Comparison of ENCODE assay signal across 16 cellular contexts in the genomic region with DNA sequence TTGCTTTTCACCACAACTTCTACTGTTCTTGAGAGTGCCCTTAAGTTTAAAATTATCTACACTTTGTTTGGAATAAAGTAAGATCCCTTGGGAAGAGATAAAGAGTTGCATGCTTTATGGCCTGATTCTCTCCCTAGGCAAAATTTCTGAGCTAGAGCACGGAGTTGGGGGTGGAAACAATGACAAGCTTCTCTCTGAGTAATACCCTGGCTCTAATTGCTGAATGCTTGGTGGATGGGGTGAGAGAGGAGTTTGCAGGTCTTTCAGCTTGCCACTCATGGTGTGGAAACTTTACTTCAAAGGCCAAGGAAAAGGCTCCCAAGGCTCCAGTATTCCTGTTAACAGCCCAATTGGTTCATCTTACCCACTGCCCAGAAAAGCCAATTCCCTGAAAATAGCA. TPM values are rescaled to one million over a fixed set of nuclear protein-coding genes. Genes with fewer than 3 reads are reported as not detected.
DNase-seq lines count a peak whose midpoint lies in the region; ATAC-seq and TF ChIP-seq lines count a peak whose summit lies in the region.
"Had no signal": no experiment of that assay in that cellular context is flagged by ENCODE, and none has a peak within 500 bp of the region (broad histone marks: within the 10 kb centered on the region; RNA-seq: fewer than 3 reads in every experiment).

No MANE protein-coding gene starts in this region.

- H3K27ac Mint-ChIP-seq in CD8-positive, alpha-beta T cell = peak overlapping the region; percentile 95
- peak overlapping the region; percentile 86 for H3K27ac Mint-ChIP-seq in activated naive CD8-positive, alpha-beta T cell treated with anti-CD3 and anti-CD28 coated beads for 36 hours

- H3K23ac ChIP-seq in mesenchymal stem cell (ENCODE audit: low read length in 2 of 2) = no peak overlapping the region

- H2BK5ac ChIP-seq in mesenchymal stem cell (ENCODE audit: low read depth, low read length, poor library complexity, severe bottlenecking) = no peak overlapping the region

- peak overlapping the region; percentile 62 for H3K9ac ChIP-seq in mesenchymal stem cell (ENCODE audit: low read length)

- TF ChIP-seq CTCF in CD8-positive, alpha-beta T cell (IDR thresholded peaks at IDR 0.05) = no peak

- 40% methylated on average over 1 of the region's 1 CpG for WGBS in mesenchymal stem cell

- H2BK12ac ChIP-seq in mesenchymal stem cell (ENCODE audit: low read length in 2 of 2) = no peak overlapping the region

- H2BK120ac ChIP-seq in mesenchymal stem cell (ENCODE audit: low read depth, low read length) = no peak overlapping the region

- H3K27me3 ChIP-seq in CD8-positive, alpha-beta T cell (ENCODE audit: insufficient read depth, low read length) = no peaks in the 10 kb centered on the region
- H3K27me3 ChIP-seq in mesenchymal stem cell (ENCODE audit: control insufficient read depth in 1 of 2, insufficient read depth in 1 of 2, low read length in 2 of 2) = no peaks in the 10 kb centered on the region
- H3K27me3 ChIP-seq: suprapubic skin had no signal

- H4K91ac ChIP-seq in mesenchymal stem cell (ENCODE audit: low read length) = no peak overlapping the region

- H3K9me3 Mint-ChIP-seq in CD8-positive, alpha-beta T cell = no peaks in the 10 kb centered on the region
- H3K9me3 Mint-ChIP-seq in activated naive CD8-positive, alpha-beta T cell treated with anti-CD3 and anti-CD28 coated beads for 36 hours = no peaks in the 10 kb centered on the region
- H3K9me3 Mint-ChIP-seq: activated naive CD8-positive, alpha-beta T cell treated with anti-CD3 and anti-CD28 coated beads, Interleukin-2, amount 10 ng/mL, durations not matched to agents 7 days and 5 days had no signal

- H3K27me3 Mint-ChIP-seq in CD8-positive, alpha-beta T cell (ENCODE audit: low read depth) = no peaks in the 10 kb centered on the region
- no peaks in the 10 kb centered on the region for H3K27me3 Mint-ChIP-seq in activated naive CD8-positive, alpha-beta T cell treated with anti-CD3 and anti-CD28 coated beads for 36 hours
- H3K27me3 Mint-ChIP-seq: activated naive CD8-positive, alpha-beta T cell treated with anti-CD3 and anti-CD28 coated beads, Interleukin-2, amount 10 ng/mL, durations not matched to agents 7 days and 5 days had no signal

- no peak overlapping the region for H3K4ac ChIP-seq in mesenchymal stem cell (ENCODE audit: low read depth in 1 of 2, low read length in 2 of 2)

- DNase-seq in CD8-positive, alpha-beta T cell = no peak
- DNase-seq in M059J (ENCODE audit: low read depth) (peak; percentile 40), mesenchymal stem cell (peak; percentile 64), NCI-H82 (lab: John Stamatoyannopoulos, UW) (no peak), posterior cingulate gyrus (no peak)
- DNase-seq in activated naive CD8-positive, alpha-beta T cell treated with anti-CD3 and anti-CD28 coated beads for 36 hours = peak; percentile 15
- DNase-seq: activated naive CD8-positive, alpha-beta T cell treated with anti-CD3 and anti-CD28 coated beads, Interleukin-2, amount 10 ng/mL, durations not matched to agents 7 days and 5 days; H7; NCI-H526 treated with DMSO at 0.1 percent for 48 hours; pancreas; SIG-M5; WERI-Rb-1 had no signal

- no peaks in the 10 kb centered on the region for H3K9me3 ChIP-seq in CD8-positive, alpha-beta T cell (ENCODE audit: low read length)
- no peaks in the 10 kb centered on the region for H3K9me3 ChIP-seq in mesenchymal stem cell (ENCODE audit: control insufficient read depth, low read length)
- H3K9me3 ChIP-seq: pancreas, suprapubic skin had no signal

- POLR2A ChIA-PET in CD8-positive, alpha-beta T cell (lab: Charles Lee) = interaction anchor here (0.7 to 3.4 kb wide), 7 partner anchors 11 to 862 kb away, joined by 4 to 33 read pairs (median 10); no protein-coding TSS in a partner anchor

- H3K14ac ChIP-seq in mesenchymal stem cell (ENCODE audit: low read length in 2 of 2) = no peak overlapping the region

- H4K8ac ChIP-seq in mesenchymal stem cell (ENCODE audit: low read length) = no peak overlapping the region

- no peaks in the 10 kb centered on the region for H3K79me1 ChIP-seq in mesenchymal stem cell (replicated peaks; ENCODE audit: low read length, poor library complexity, severe bottlenecking)

- intact Hi-C loops in CD8-positive, alpha-beta T cell (cut with DNase I, micrococcal nuclease) = no loop called here
- intact Hi-C loops in posterior cingulate gyrus (cut with DNase I) = no loop called here

- no peaks in the 10 kb centered on the region for H3K36me3 Mint-ChIP-seq in CD8-positive, alpha-beta T cell
- H3K36me3 Mint-ChIP-seq in activated naive CD8-positive, alpha-beta T cell treated with anti-CD3 and anti-CD28 coated beads for 36 hours = no peaks in the 10 kb centered on the region

- no peak overlapping the region for H3K4me2 ChIP-seq in mesenchymal stem cell (ENCODE audit: low read length, poor library complexity, severe bottlenecking)

- H3K4me3 ChIP-seq in CD8-positive, alpha-beta T cell (ENCODE audit: low read depth, low read length) = no peak overlapping the region
- no peak overlapping the region for H3K4me3 ChIP-seq in mesenchymal stem cell (ENCODE audit: insufficient read depth in 1 of 2, low read depth in 1 of 2, low read length in 2 of 2)
- H3K4me3 ChIP-seq: GM12878, pancreas, suprapubic skin had no signal

- no peak for ATAC-seq in CD8-positive, alpha-beta T cell
- no peak for ATAC-seq in HG02938 (IDR thresholded peaks at IDR 0.05; ENCODE audit: unreplicated experiment)
- ATAC-seq in GM19395 (IDR thresholded peaks at IDR 0.05; ENCODE audit: unreplicated experiment) = no peak
- ATAC-seq: pancreas had no signal

- no peak overlapping the region for H2BK15ac ChIP-seq in mesenchymal stem cell (ENCODE audit: low read depth, poor library complexity, severe bottlenecking)

- peaks cover 33% of the 10 kb centered on the region for H3K4me1 ChIP-seq in CD8-positive, alpha-beta T cell (ENCODE audit: insufficient read depth, low read length)
- H3K4me1 ChIP-seq in mesenchymal stem cell (ENCODE audit: control insufficient read depth, insufficient read depth, low read depth, low read length) = no peaks in the 10 kb centered on the region
- H3K4me1 ChIP-seq: pancreas had no signal

- no peak overlapping the region for H3K4me3 Mint-ChIP-seq in CD8-positive, alpha-beta T cell
- no peak overlapping the region for H3K4me3 Mint-ChIP-seq in activated naive CD8-positive, alpha-beta T cell treated with anti-CD3 and anti-CD28 coated beads for 36 hours

- H2AK5ac ChIP-seq in mesenchymal stem cell (ENCODE audit: low read length, severe bottlenecking) = no peak overlapping the region

- CTCF ChIA-PET in CD8-positive, alpha-beta T cell (lab: Charles Lee) = interaction anchor here (0.6 to 4.7 kb wide), 8 partner anchors 9 to 65 kb away, joined by 3 to 49 read pairs (median 4); no protein-coding TSS in a partner anchor

- no peak overlapping the region for H3K27ac ChIP-seq in CD8-positive, alpha-beta T cell (ENCODE audit: low read depth, low read length)
- no peak overlapping the region for H3K27ac ChIP-seq in mesenchymal stem cell (ENCODE audit: low read length, poor library complexity, severe bottlenecking)
- H3K27ac ChIP-seq: pancreas, suprapubic skin, WERI-Rb-1 had no signal

- H2AFZ ChIP-seq in mesenchymal stem cell (ENCODE audit: low read depth, low read length) = no peak overlapping the region

- H3K36me3 ChIP-seq in CD8-positive, alpha-beta T cell (ENCODE audit: insufficient read depth, low read length) = no peaks in the 10 kb centered on the region
- H3K36me3 ChIP-seq in mesenchymal stem cell (ENCODE audit: control insufficient read depth in 1 of 2, insufficient read depth in 2 of 2, low read depth in 1 of 2, low read length in 2 of 2) = no peaks in the 10 kb centered on the region
- H3K36me3 ChIP-seq: pancreas, suprapubic skin, WERI-Rb-1 had no signal

- no peak overlapping the region for H3K18ac ChIP-seq in mesenchymal stem cell (ENCODE audit: low read depth in 1 of 2, low read length in 2 of 2)

- H3K4me1 Mint-ChIP-seq in CD8-positive, alpha-beta T cell (ENCODE audit: low read depth) = peaks cover 55% of the 10 kb centered on the region
- H3K4me1 Mint-ChIP-seq in activated naive CD8-positive, alpha-beta T cell treated with anti-CD3 and anti-CD28 coated beads for 36 hours = peaks cover 49% of the 10 kb centered on the region

RNA-seq across cellular contexts. Expression of a gene that starts 26.1 kb away (rescaled TPM):
- 1 to 10 TPM; 5.2 to 6.0 TPM for total RNA-seq in CD8-positive, alpha-beta T cell
- 5.5 and 10.6 TPM in 2 replicates for total RNA-seq in M059J (2014; rRNA removed; shearing (Covaris generic))
- 1 to 10 TPM; 1.3 to 2.3 TPM for total RNA-seq in activated naive CD8-positive, alpha-beta T cell treated with anti-CD3 and anti-CD28 coated beads for 36 hours
- polyA plus RNA-seq in mesenchymal stem cell (2013, experiment 1 of 2) = 2.1 TPM
- polyA plus RNA-seq in mesenchymal stem cell (2013, experiment 2 of 2) = 1.8 TPM

Comparison
In these comparisons a context has a peak if more than half of its experiments do, and no peak if none do; other contexts are left out.
1. DNase-seq: peak in M059J (single experiment), activated naive CD8-positive, alpha-beta T cell treated with anti-CD3 and anti-CD28 coated beads for 36 hours (single experiment) and mesenchymal stem cell (single experiment); none in CD8-positive, alpha-beta T cell (0 of 7), NCI-H82 (single experiment) and posterior cingulate gyrus (0 of 10).